ENCODE assay signal across 1 cellular context in the genomic region with DNA sequence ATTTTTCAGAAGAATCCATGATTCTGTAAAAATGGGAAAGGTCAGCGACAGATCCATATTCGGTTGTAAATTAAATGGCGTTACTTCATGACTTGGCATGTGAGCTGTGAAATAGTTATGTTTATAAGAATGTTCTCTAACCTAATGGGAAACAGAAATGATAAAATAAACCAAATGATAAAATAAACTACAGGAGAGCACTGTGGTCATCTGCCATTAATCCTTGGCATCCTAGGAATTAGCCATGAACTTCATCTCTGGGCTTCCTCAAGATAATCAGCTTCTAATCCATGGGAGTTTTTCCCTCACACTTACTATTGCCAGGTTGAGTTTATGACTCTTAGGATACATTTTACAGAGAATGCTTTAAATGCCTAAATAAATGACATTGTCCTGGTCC.
TF ChIP-seq lines count a peak whose summit lies in the region.

No MANE protein-coding gene starts in this region.

TF ChIP-seq in K562, 482 proteins besides CTCF, POLR2A, EP300 and RAD21:
- TF ChIP-seq ZSCAN29 (IDR thresholded peaks at IDR 0.05) (no peak), SMAD2 (IDR thresholded peaks at IDR 0.05; ENCODE audit: low read depth, low read length) (no peak), ZNF23 (CRISPR knock-in tag; IDR thresholded peaks at IDR 0.05) (no peak)
- TF ChIP-seq, protein P1, sequence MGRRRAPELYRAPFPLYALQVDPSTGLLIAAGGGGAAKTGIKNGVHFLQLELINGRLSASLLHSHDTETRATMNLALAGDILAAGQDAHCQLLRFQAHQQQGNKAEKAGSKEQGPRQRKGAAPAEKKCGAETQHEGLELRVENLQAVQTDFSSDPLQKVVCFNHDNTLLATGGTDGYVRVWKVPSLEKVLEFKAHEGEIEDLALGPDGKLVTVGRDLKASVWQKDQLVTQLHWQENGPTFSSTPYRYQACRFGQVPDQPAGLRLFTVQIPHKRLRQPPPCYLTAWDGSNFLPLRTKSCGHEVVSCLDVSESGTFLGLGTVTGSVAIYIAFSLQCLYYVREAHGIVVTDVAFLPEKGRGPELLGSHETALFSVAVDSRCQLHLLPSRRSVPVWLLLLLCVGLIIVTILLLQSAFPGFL (CRISPR knock-in tag; IDR thresholded peaks at IDR 0.05), result no peak
- TF ChIP-seq, protein P2, sequence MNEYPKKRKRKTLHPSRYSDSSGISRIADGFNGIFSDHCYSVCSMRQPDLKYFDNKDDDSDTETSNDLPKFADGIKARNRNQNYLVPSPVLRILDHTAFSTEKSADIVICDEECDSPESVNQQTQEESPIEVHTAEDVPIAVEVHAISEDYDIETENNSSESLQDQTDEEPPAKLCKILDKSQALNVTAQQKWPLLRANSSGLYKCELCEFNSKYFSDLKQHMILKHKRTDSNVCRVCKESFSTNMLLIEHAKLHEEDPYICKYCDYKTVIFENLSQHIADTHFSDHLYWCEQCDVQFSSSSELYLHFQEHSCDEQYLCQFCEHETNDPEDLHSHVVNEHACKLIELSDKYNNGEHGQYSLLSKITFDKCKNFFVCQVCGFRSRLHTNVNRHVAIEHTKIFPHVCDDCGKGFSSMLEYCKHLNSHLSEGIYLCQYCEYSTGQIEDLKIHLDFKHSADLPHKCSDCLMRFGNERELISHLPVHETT (CRISPR knock-in tag; conservative IDR thresholded peaks at IDR 0.05 in 1 of 2, IDR thresholded peaks at IDR 0.05 in 1 of 2), result no peak
